21 cellular contexts compared by ENCODE assay signal in genomic region chr19:18992696-18993095, GRCh38. TPM values are rescaled to one million over a fixed set of nuclear protein-coding genes. Genes with fewer than 3 reads are reported as not detected.
"Had no signal": no experiment of that assay in that cellular context is flagged by ENCODE, and none has a peak within 500 bp of the region (broad histone marks: within the 10 kb centered on the region; RNA-seq: fewer than 3 reads in every experiment).

No MANE protein-coding gene starts in this region.

- H3K9me3 Mint-ChIP-seq: activated B cell treated with CpG ODN at 0.5 μM for 24 hours; activated CD4-positive, alpha-beta memory T cell treated with anti-CD3 and anti-CD28 coated beads, Interleukin-2, amount 10 ng/mL, durations not matched to agents 7 days and 5 days; activated naive CD8-positive, alpha-beta T cell treated with anti-CD3 and anti-CD28 coated beads, Interleukin-2, amount 10 ng/mL, durations not matched to agents 7 days and 5 days; activated T-cell treated with anti-CD3 and anti-CD28 coated beads, Interleukin-2, amount 50 U/mL, for 24 hours; activated T-helper 2 cell treated with anti-CD3 and anti-CD28 coated beads, Interferon-gamma antibody, Interleukin-2, Interleukin-4, amounts not matched to agents 10 μg/mL and 5 μg/mL and 100 μg/mL, durations not matched to agents 14 hours and 24 hours and 36 hours; nephron had no signal

- H3K4me1 Mint-ChIP-seq: activated B cell treated with CpG ODN at 0.5 μM for 24 hours; activated CD4-positive, alpha-beta memory T cell treated with anti-CD3 and anti-CD28 coated beads, Interleukin-2, amount 10 ng/mL, durations not matched to agents 7 days and 5 days; activated naive CD8-positive, alpha-beta T cell treated with anti-CD3 and anti-CD28 coated beads, Interleukin-2, amount 10 ng/mL, durations not matched to agents 7 days and 5 days; nephron had no signal

- H3K27me3 ChIP-seq: body of pancreas, foreskin keratinocyte, suprapubic skin, transverse colon, uterus had no signal

- H3K27me3 Mint-ChIP-seq: activated B cell treated with CpG ODN at 0.5 μM for 24 hours; activated CD4-positive, alpha-beta memory T cell treated with anti-CD3 and anti-CD28 coated beads, Interleukin-2, amount 10 ng/mL, durations not matched to agents 7 days and 5 days; activated naive CD8-positive, alpha-beta T cell treated with anti-CD3 and anti-CD28 coated beads, Interleukin-2, amount 10 ng/mL, durations not matched to agents 7 days and 5 days; activated T-cell treated with anti-CD3 and anti-CD28 coated beads, Interleukin-2, amount 50 U/mL, for 24 hours had no signal

- H3K27ac ChIP-seq: body of pancreas, coronary artery, foreskin keratinocyte, lower lobe of right lung, parathyroid adenoma, suprapubic skin, transverse colon, uterus had no signal

- H3K4me1 ChIP-seq: body of pancreas, foreskin keratinocyte, parathyroid adenoma, suprapubic skin, transverse colon, uterus had no signal

- DNase-seq: activated B cell treated with CpG ODN at 0.5 μM for 24 hours; activated CD4-positive, alpha-beta memory T cell treated with anti-CD3 and anti-CD28 coated beads, Interleukin-2, amount 10 ng/mL, durations not matched to agents 7 days and 5 days; activated CD4-positive, alpha-beta T cell treated with anti-CD3 and anti-CD28 coated beads for 48 hours; activated naive CD4-positive, alpha-beta T cell treated with Interleukin-2 at 50 U/mL for 16 hours; activated naive CD8-positive, alpha-beta T cell treated with anti-CD3 and anti-CD28 coated beads, Interleukin-2, amount 10 ng/mL, durations not matched to agents 7 days and 5 days; activated T-cell treated with anti-CD3 and anti-CD28 coated beads, Interleukin-2, amount 50 U/mL, for 24 hours; body of pancreas; central memory CD4-positive, alpha-beta T cell; foreskin keratinocyte; glutamatergic neuron; lower lobe of right lung; midbrain; retina; stimulated activated naive CD8-positive, alpha-beta T cell treated with anti-CD3 and anti-CD28 coated beads, Interleukin-15, Interleukin-2, amounts not matched to agents 100 U/mL and 50 U/mL, for 24 hours; transverse colon; uterus had no signal

- H3K79me2 ChIP-seq: parathyroid adenoma had no signal

- H3K27ac Mint-ChIP-seq: activated B cell treated with CpG ODN at 0.5 μM for 24 hours; activated CD4-positive, alpha-beta memory T cell treated with anti-CD3 and anti-CD28 coated beads, Interleukin-2, amount 10 ng/mL, durations not matched to agents 7 days and 5 days; activated naive CD8-positive, alpha-beta T cell treated with anti-CD3 and anti-CD28 coated beads, Interleukin-2, amount 10 ng/mL, durations not matched to agents 7 days and 5 days; activated T-cell treated with anti-CD3 and anti-CD28 coated beads, Interleukin-2, amount 50 U/mL, for 24 hours; activated T-helper 2 cell treated with anti-CD3 and anti-CD28 coated beads, Interferon-gamma antibody, Interleukin-2, Interleukin-4, amounts not matched to agents 10 μg/mL and 5 μg/mL and 100 μg/mL, durations not matched to agents 14 hours and 24 hours and 36 hours; nephron had no signal

- H3K36me3 ChIP-seq: uterus had no signal

- H3K9me3 ChIP-seq: body of pancreas, lower lobe of right lung, suprapubic skin, transverse colon, uterus had no signal

- H3K9ac ChIP-seq: parathyroid adenoma had no signal

- H3K4me3 Mint-ChIP-seq: activated B cell treated with CpG ODN at 0.5 μM for 24 hours; activated CD4-positive, alpha-beta memory T cell treated with anti-CD3 and anti-CD28 coated beads, Interleukin-2, amount 10 ng/mL, durations not matched to agents 7 days and 5 days; activated naive CD8-positive, alpha-beta T cell treated with anti-CD3 and anti-CD28 coated beads, Interleukin-2, amount 10 ng/mL, durations not matched to agents 7 days and 5 days; activated T-cell treated with anti-CD3 and anti-CD28 coated beads, Interleukin-2, amount 50 U/mL, for 24 hours; nephron had no signal

- H3K4me3 ChIP-seq: body of pancreas, coronary artery, lower lobe of right lung, suprapubic skin, transverse colon, uterus had no signal

RNA-seq across cellular contexts. Expression of gene HOMER3, which starts 51.7 kb away (rescaled TPM):
- total RNA-seq: activated CD4-positive, alpha-beta memory T cell treated with anti-CD3 and anti-CD28 coated beads, Interleukin-2, amount 10 ng/mL, durations not matched to agents 7 days and 5 days had no signal
